ENCODE assay signal across 9 cellular contexts in genomic region chr2:54666131-54666637, GRCh38. TPM values are rescaled to one million over a fixed set of nuclear protein-coding genes. Genes with fewer than 3 reads are reported as not detected.
DNase-seq lines count a peak whose midpoint lies in the region; ATAC-seq and TF ChIP-seq lines count a peak whose summit lies in the region.
"Had no signal": no experiment of that assay in that cellular context is flagged by ENCODE, and none has a peak within 500 bp of the region (broad histone marks: within the 10 kb centered on the region; RNA-seq: fewer than 3 reads in every experiment).

No MANE protein-coding gene starts in this region.

- H3K9me3 ChIP-seq in stomach, result no peaks in the 10 kb centered on the region

- H3K4me1 ChIP-seq in stomach, result peaks cover 33 to 64% (median 50%) of the 10 kb centered on the region in 4 donors

- no peak for TF ChIP-seq EP300 in stomach (IDR thresholded peaks at IDR 0.05)

- ATAC-seq in HG03432 (IDR thresholded peaks at IDR 0.05; ENCODE audit: unreplicated experiment), result no peak
- ATAC-seq in GM21619 (IDR thresholded peaks at IDR 0.05; ENCODE audit: unreplicated experiment), result no peak

- H3K4me3 ChIP-seq in astrocyte of the spinal cord (ENCODE audit: low read depth, low read length) (no peak overlapping the region), stomach (no peak overlapping the region)

- DNase-seq in HCEC 1CT, result peak; percentile 84
- DNase-seq in astrocyte of the spinal cord (ENCODE audit: low read depth, low spot score), result peak; percentile 87
- DNase-seq in iris pigment epithelial cell (ENCODE audit: low read depth), result peak; percentile 78
- DNase-seq in stomach, result peak; percentile 48
- no peak for DNase-seq in activated T-cell treated with anti-CD3 and anti-CD28 coated beads, Interleukin-2, amount 50 U/mL, for 48 hours
- no peak for DNase-seq in NCI-H524 (lab: John Stamatoyannopoulos, UW)
- DNase-seq: activated gamma-delta T cell treated with Interleukin-2 at 50 U/mL for 16 hours had no signal

- H3K27ac ChIP-seq in stomach, result peak overlapping the region; percentile 32 to 84 (median 79)

- TF ChIP-seq CTCF in astrocyte of the spinal cord (IDR thresholded peaks at IDR 0.05; ENCODE audit: low read depth, low read length), result no peak
- no peak for TF ChIP-seq CTCF in stomach (IDR thresholded peaks at IDR 0.05)

- TF ChIP-seq POLR2A in stomach (IDR thresholded peaks at IDR 0.05), result no peak

- intact Hi-C loops in stomach (cut with DNase I; ENCODE audit: low total_unique reads), result no loop called here

- no peaks in the 10 kb centered on the region for H3K27me3 ChIP-seq in stomach

- WGBS in stomach, 5 donors, result 20 to 32% (median 28%) methylated on average over 3 of the region's 3 CpGs

- in situ Hi-C loops in astrocyte of the spinal cord (cut with HindIII; ENCODE audit: low sequenced_read_pairs), result no loop called here

- H3K36me3 ChIP-seq in stomach, result peaks cover 33 to 91% (median 83%) of the 10 kb centered on the region in 4 donors

RNA-seq across cellular contexts. Expression of gene EML6, which starts 57.3 kb away (rescaled TPM):
- 10 to 100 TPM in 1 of 5 donors, 1 to 10 TPM in 3, under 1 TPM in 1; 0.45 to 10.1 (median 2.2) TPM for total RNA-seq in stomach
- 1 to 10 TPM in 2 of 3 donors, not detected in 1; 1.3 to 1.6 TPM for polyA plus RNA-seq in stomach

Comparison
In these comparisons a context has a peak if more than half of its experiments do, and no peak if none do; other contexts are left out.
1. DNase-seq: peak in HCEC 1CT (single experiment), astrocyte of the spinal cord (single experiment), iris pigment epithelial cell (single experiment) and stomach (single experiment); none in activated T-cell treated with anti-CD3 and anti-CD28 coated beads, Interleukin-2, amount 50 U/mL, for 48 hours (0 of 2) and NCI-H524 (0 of 2).